In the genomic region with DNA sequence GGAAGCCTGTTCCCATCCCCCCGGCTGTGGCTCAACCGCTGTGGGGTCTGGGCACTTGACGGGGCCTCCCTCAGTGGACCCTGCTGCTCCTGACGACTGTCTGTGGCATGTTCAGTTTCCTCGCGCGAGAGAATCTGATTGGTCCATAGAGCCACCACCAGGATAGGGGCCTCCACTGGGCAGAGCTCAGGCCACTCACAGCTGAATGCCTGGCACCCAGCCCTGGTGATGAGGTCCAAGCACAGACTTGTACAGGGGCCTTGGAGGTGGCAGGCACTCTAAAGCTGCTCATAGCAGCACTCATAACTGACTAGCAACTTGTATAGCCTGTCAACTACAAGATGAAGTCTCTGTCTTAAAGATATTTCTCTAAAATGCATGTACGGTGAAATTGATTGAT, we compare ENCODE assay signal across 17 cellular contexts.
"Had no signal": no experiment of that assay in that cellular context is flagged by ENCODE, and none has a peak within 500 bp of the region (broad histone marks: within the 10 kb centered on the region; RNA-seq: fewer than 3 reads in every experiment).

No MANE protein-coding gene starts in this region.

- H3K36me3 ChIP-seq: right lobe of liver, thoracic aorta, upper lobe of right lung had no signal

- H3K27me3 Mint-ChIP-seq: activated B cell treated with CpG ODN at 0.5 μM for 24 hours; activated T-helper 17 cell treated with anti-CD3 and anti-CD28 coated beads, Interleukin-2, amount 50 U/mL, for 72 hours; naive thymus-derived CD4-positive, alpha-beta T cell; stimulated activated naive CD8-positive, alpha-beta T cell treated with anti-CD3 and anti-CD28 coated beads, Interleukin-15, Interleukin-2, amounts not matched to agents 100 ng/mL and 50 ng/mL, for 24 hours had no signal

- H3K4me3 Mint-ChIP-seq: activated B cell treated with CpG ODN at 0.5 μM for 24 hours; activated T-helper 17 cell treated with anti-CD3 and anti-CD28 coated beads, Interleukin-2, amount 50 U/mL, for 72 hours; immature natural killer cell; naive thymus-derived CD4-positive, alpha-beta T cell; stimulated activated naive CD8-positive, alpha-beta T cell treated with anti-CD3 and anti-CD28 coated beads, Interleukin-15, Interleukin-2, amounts not matched to agents 100 ng/mL and 50 ng/mL, for 24 hours had no signal

- DNase-seq: activated B cell treated with CpG ODN at 0.5 μM for 24 hours; activated CD4-positive, alpha-beta T cell treated with anti-CD3 and anti-CD28 coated beads, Interleukin-2, amount 50 U/mL, for 1 hour; activated naive CD4-positive, alpha-beta T cell treated with Interleukin-2 at 50 U/mL for 16 hours; activated T-cell treated with anti-CD3 and anti-CD28 coated beads for 4 hours; erythroblast; immature natural killer cell; left colon; mucosa of descending colon; naive thymus-derived CD4-positive, alpha-beta T cell; right lobe of liver; SW 1271; upper lobe of right lung had no signal

- H3K27ac ChIP-seq: parathyroid adenoma, right lobe of liver, thoracic aorta, upper lobe of right lung had no signal

- H3K4me1 ChIP-seq: parathyroid adenoma, upper lobe of right lung had no signal

- H3K27me3 ChIP-seq: right lobe of liver, upper lobe of right lung had no signal

- H3K27ac Mint-ChIP-seq: activated B cell treated with CpG ODN at 0.5 μM for 24 hours; activated T-helper 17 cell treated with anti-CD3 and anti-CD28 coated beads, Interleukin-2, amount 50 U/mL, for 72 hours; immature natural killer cell; naive thymus-derived CD4-positive, alpha-beta T cell; stimulated activated naive CD8-positive, alpha-beta T cell treated with anti-CD3 and anti-CD28 coated beads, Interleukin-15, Interleukin-2, amounts not matched to agents 100 ng/mL and 50 ng/mL, for 24 hours had no signal

- H3K4me3 ChIP-seq: mucosa of descending colon, right lobe of liver, smooth muscle cell, thoracic aorta, upper lobe of right lung had no signal

- ATAC-seq: activated T-helper 17 cell treated with anti-CD3 and anti-CD28 coated beads, Interleukin-2, amount 50 U/mL, for 72 hours; left colon; mucosa of descending colon; naive thymus-derived CD4-positive, alpha-beta T cell; right lobe of liver; upper lobe of right lung had no signal

- H3K4me1 Mint-ChIP-seq: activated B cell treated with CpG ODN at 0.5 μM for 24 hours; activated T-helper 17 cell treated with anti-CD3 and anti-CD28 coated beads, Interleukin-2, amount 50 U/mL, for 72 hours; immature natural killer cell had no signal

- H3K9me3 ChIP-seq: right lobe of liver, thoracic aorta, upper lobe of right lung had no signal
